9 cellular contexts compared by ENCODE assay signal in genomic region chr11:67056640-67057409, GRCh38. TPM values are rescaled to one million over a fixed set of nuclear protein-coding genes. Genes with fewer than 3 reads are reported as not detected.
DNase-seq lines count a peak whose midpoint lies in the region; ATAC-seq, FAIRE-seq and TF ChIP-seq lines count a peak whose summit lies in the region.
"Had no signal": no experiment of that assay in that cellular context is flagged by ENCODE, and none has a peak within 500 bp of the region (broad histone marks: within the 10 kb centered on the region; RNA-seq: fewer than 3 reads in every experiment).

Gene RHOD (plus strand): TSS chr11:67056847. CDS start chr11:67056903, 56 bp downstream.

- peaks cover 10% of the 10 kb centered on the region for H3K9me1 ChIP-seq in IMR-90 (ENCODE audit: insufficient read depth, low read length)

- peak within 1 kb of the TSS; percentile 88 for H3K4ac ChIP-seq in IMR-90 (ENCODE audit: low read depth, low read length)

- peak within 1 kb of the TSS; percentile 72 for H4K5ac ChIP-seq in IMR-90 (ENCODE audit: low read depth, low read length)

- 0 out of 4 replicates have a peak, but pooled peaks cover 0 to 12% of the 10 kb centered on the region in 2 experiments for H3K79me1 ChIP-seq in IMR-90 (ENCODE audit: low read depth in 1 of 2, low read length in 2 of 2)

- H3K9ac ChIP-seq in IMR-90 (ENCODE audit: low read depth, low read length): peak within 1 kb of the TSS; percentile 50

- peak within 1 kb of the TSS; percentile 79 for H2AK9ac ChIP-seq in IMR-90 (replicated peaks; ENCODE audit: low read depth, low read length, poor library complexity)

- TF ChIP-seq CTCF in 22Rv1 (IDR thresholded peaks at IDR 0.05) (no peak), IMR-90 (conservative IDR thresholded peaks at IDR 0.05; ENCODE audit: low read depth, low read length) (no peak), gastrocnemius medialis (IDR thresholded peaks at IDR 0.05 in 4 of 5, conservative IDR thresholded peaks at IDR 0.05 in 1 of 5) (no peak)

- H3K4me3 ChIP-seq in IMR-90 (ENCODE audit: insufficient read depth, low read depth, low read length): peak within 1 kb of the TSS; percentile 54
- peak within 1 kb of the TSS; percentile 40 to 59 (median 52) for H3K4me3 ChIP-seq in gastrocnemius medialis

- peak within 1 kb of the TSS; percentile 94 for H2AFZ ChIP-seq in IMR-90 (replicated peaks; ENCODE audit: low read length, poor library complexity)

- H3K36me3 Mint-ChIP-seq in activated naive CD8-positive, alpha-beta T cell treated with anti-CD3 and anti-CD28 coated beads for 36 hours: no peaks in the 10 kb centered on the region

- POLR2A ChIA-PET in IMR-90 (lab: Charles Lee; ENCODE audit: unreplicated experiment): no interaction called here

- 22% methylated on average over 31 of the region's 69 CpGs; no CpG with 5 or more reads in 1 of the 2 experiments for WGBS in IMR-90 (ENCODE audit: extremely low coverage in 2 of 2, insufficient read length in 1 of 2), 2 experiments

- peaks cover 6% of the 10 kb centered on the region for H3K27me3 Mint-ChIP-seq in activated naive CD8-positive, alpha-beta T cell treated with anti-CD3 and anti-CD28 coated beads for 36 hours

- H3K27ac Mint-ChIP-seq in activated naive CD8-positive, alpha-beta T cell treated with anti-CD3 and anti-CD28 coated beads for 36 hours: no peak within 1 kb of the TSS

- H4K8ac ChIP-seq in IMR-90 (ENCODE audit: low read depth in 2 of 2, low read length in 2 of 2): peak within 1 kb of the TSS; percentile 68 to 91; a peak in 2 of 4 replicates

- no peak within 1 kb of the TSS for H2BK5ac ChIP-seq in IMR-90 (ENCODE audit: low read depth, low read length, poor library complexity, severe bottlenecking)

- no peak within 1 kb of the TSS; the same call in 1 of the 2 replicates for H3K56ac ChIP-seq in IMR-90 (ENCODE audit: extremely low read depth, insufficient read depth, low read length)

- H3K4me1 ChIP-seq in IMR-90 (ENCODE audit: control insufficient read depth, insufficient read depth, low read length) (peaks cover 22% of the 10 kb centered on the region), gastrocnemius medialis (peaks cover 14 to 28% of the 10 kb centered on the region in 2 donors)

- TF ChIP-seq POLR2A in IMR-90 (IDR thresholded peaks at IDR 0.05; ENCODE audit: low read depth, low read length) (no peak), gastrocnemius medialis (IDR thresholded peaks at IDR 0.05) (peak in 1 of 2 donors; percentile 54)

- in situ Hi-C loops in IMR-90 (cut with MboI; ENCODE audit: low sequenced_read_pairs): no loop called here
- in situ Hi-C loops in gastrocnemius medialis (cut with MboI; ENCODE audit: low sequenced_read_pairs in 4 of 4): no loop called here

- peak within 1 kb of the TSS; percentile 66; the same call in 1 of the 2 replicates for H3K23ac ChIP-seq in IMR-90 (ENCODE audit: low read depth, low read length)

- no peaks in the 10 kb centered on the region; the same call in 1 of the 2 replicates for H4K20me1 ChIP-seq in IMR-90 (ENCODE audit: insufficient read depth, low read length)

- H3K4me3 Mint-ChIP-seq in activated naive CD8-positive, alpha-beta T cell treated with anti-CD3 and anti-CD28 coated beads for 36 hours: peak within 1 kb of the TSS; percentile 79

- H3K27ac ChIP-seq in 22Rv1: peak within 1 kb of the TSS; percentile 85
- H3K27ac ChIP-seq in IMR-90 (ENCODE audit: insufficient read depth, low read length): peak within 1 kb of the TSS; percentile 34; the same call in 1 of the 2 replicates
- peak within 1 kb of the TSS; percentile 64 to 90 (median 84) for H3K27ac ChIP-seq in gastrocnemius medialis

- peak within 1 kb of the TSS; percentile 40; the same call in 1 of the 2 replicates for H3K18ac ChIP-seq in IMR-90 (ENCODE audit: low read depth, low read length)

- peak within 1 kb of the TSS; percentile 22 for H2BK20ac ChIP-seq in IMR-90 (ENCODE audit: low read depth, low read length)

- 0 out of 3 replicates have a peak within 1 kb of the TSS, but pooled peaks have one; percentile 43 for H2BK15ac ChIP-seq in IMR-90 (ENCODE audit: low read depth, low read length)

- H3K4me2 ChIP-seq in IMR-90 (ENCODE audit: low read depth, low read length): peak within 1 kb of the TSS; percentile 79

- dilution Hi-C loops in IMR-90 (cut with HindIII; ENCODE audit: low sequenced_read_pairs, unreplicated experiment): no loop called here

- FAIRE-seq in urothelium cell line (lab: Jason Lieb, UNC): no peak

- H3K27me3 ChIP-seq in IMR-90 (ENCODE audit: control insufficient read depth, insufficient read depth, low read length) (no peaks in the 10 kb centered on the region), gastrocnemius medialis (no peaks in the 10 kb centered on the region)

- H2BK120ac ChIP-seq in IMR-90 (ENCODE audit: low read depth, low read length): peak within 1 kb of the TSS; percentile 60

- H3K36me3 ChIP-seq in IMR-90 (ENCODE audit: control insufficient read depth, insufficient read depth, low read length): no peaks in the 10 kb centered on the region
- no peaks in the 10 kb centered on the region for H3K36me3 ChIP-seq in gastrocnemius medialis

- intact Hi-C loops in IMR-90 (cut with micrococcal nuclease) (no loop called here), left ventricle myocardium superior (cut with micrococcal nuclease) (no loop called here), gastrocnemius medialis (cut with DNase I; ENCODE audit: low total_unique reads) (no loop called here)

- BruUV-seq in IMR-90 (replicated peaks; lab: Mats Ljungman, UMichigan): no TSS peak

- peak within 1 kb of the TSS; percentile 47; the same call in 1 of the 2 replicates for H4K91ac ChIP-seq in IMR-90 (ENCODE audit: insufficient read depth, low read depth, low read length)

- no peak for DNase-seq in IMR-90
- peak; percentile 47 for DNase-seq in activated naive CD8-positive, alpha-beta T cell treated with anti-CD3 and anti-CD28 coated beads for 36 hours
- DNase-seq in left ventricle myocardium superior: peak; percentile 76
- DNase-seq in gastrocnemius medialis: no peak
- DNase-seq in SIG-M5 (lab: John Stamatoyannopoulos, UW): no peak
- DNase-seq in urothelium cell line (ENCODE audit: low spot score): no peak

- H2AK5ac ChIP-seq in IMR-90 (ENCODE audit: low read depth, low read length): peak within 1 kb of the TSS; percentile 75

- CTCF ChIA-PET in IMR-90 (lab: Yijun Ruan, JAX): no interaction called here

- H3K14ac ChIP-seq in IMR-90 (replicated peaks; ENCODE audit: low read depth, low read length): peak within 1 kb of the TSS; percentile 77; the same call in 1 of the 2 replicates

- peaks cover 8% of the 10 kb centered on the region for H3K4me1 Mint-ChIP-seq in activated naive CD8-positive, alpha-beta T cell treated with anti-CD3 and anti-CD28 coated beads for 36 hours

- ATAC-seq in IMR-90 (ENCODE audit: low read depth): peak; percentile 57
- peak; percentile 67 for ATAC-seq in left ventricle myocardium superior
- ATAC-seq in gastrocnemius medialis: peak in 1 of 2 donors; percentile 23
- ATAC-seq in HG03196 (IDR thresholded peaks at IDR 0.05; ENCODE audit: unreplicated experiment): no peak

- H3K9me3 ChIP-seq in IMR-90 (ENCODE audit: control insufficient read depth, insufficient read depth, low read length): no peaks in the 10 kb centered on the region
- no peaks in the 10 kb centered on the region for H3K9me3 ChIP-seq in gastrocnemius medialis

- TF ChIP-seq RAD21 in IMR-90 (IDR thresholded peaks at IDR 0.05; ENCODE audit: low read length): no peak

- H3K9me3 Mint-ChIP-seq in activated naive CD8-positive, alpha-beta T cell treated with anti-CD3 and anti-CD28 coated beads for 36 hours: no peaks in the 10 kb centered on the region

TF ChIP-seq in IMR-90, 13 proteins besides CTCF, POLR2A, EP300 and RAD21:
- TF ChIP-seq CEBPB (IDR thresholded peaks at IDR 0.05; ENCODE audit: low read depth, low read length) (no peak), CHD1 (IDR thresholded peaks at IDR 0.05; ENCODE audit: low read depth, low read length) (no peak), NFE2L2 (IDR thresholded peaks at IDR 0.05; ENCODE audit: low read depth, low read length) (no peak), MXI1 (IDR thresholded peaks at IDR 0.05; ENCODE audit: borderline replicate concordance, low read depth, low read length) (no peak), MAZ (IDR thresholded peaks at IDR 0.05; ENCODE audit: borderline replicate concordance, low read depth, low read length) (no peak), ELK1 (IDR thresholded peaks at IDR 0.05; ENCODE audit: borderline replicate concordance, low read depth, low read length) (no peak), RCOR1 (IDR thresholded peaks at IDR 0.05; ENCODE audit: insufficient replicate concordance, low read length) (no peak)
- TF ChIP-seq, protein P1, sequence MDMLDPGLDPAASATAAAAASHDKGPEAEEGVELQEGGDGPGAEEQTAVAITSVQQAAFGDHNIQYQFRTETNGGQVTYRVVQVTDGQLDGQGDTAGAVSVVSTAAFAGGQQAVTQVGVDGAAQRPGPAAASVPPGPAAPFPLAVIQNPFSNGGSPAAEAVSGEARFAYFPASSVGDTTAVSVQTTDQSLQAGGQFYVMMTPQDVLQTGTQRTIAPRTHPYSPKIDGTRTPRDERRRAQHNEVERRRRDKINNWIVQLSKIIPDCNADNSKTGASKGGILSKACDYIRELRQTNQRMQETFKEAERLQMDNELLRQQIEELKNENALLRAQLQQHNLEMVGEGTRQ (IDR thresholded peaks at IDR 0.05; ENCODE audit: low read depth, low read length): no peak

RNA-seq across cellular contexts. Expression of gene RHOD, which starts in this region (rescaled TPM):
- 4.7 and 5.3 TPM in 2 replicates for total RNA-seq in IMR-90 (2012; rRNA removed)
- 10.9 and 13.4 TPM in 2 replicates for polyA plus RNA-seq in IMR-90 (2012; rRNA removed)
- polyA plus RNA-seq in IMR-90 (2012; cell fraction: cytosol; rRNA removed): 17.8 and 23.1 TPM in 2 replicates
- polyA plus RNA-seq in IMR-90 (2012; cell fraction: nucleus; rRNA removed; ENCODE audit: low replicate concordance): 5.5 and 8.8 TPM in 2 replicates
- under 1 TPM; 0.50 to 0.78 TPM for total RNA-seq in activated naive CD8-positive, alpha-beta T cell treated with anti-CD3 and anti-CD28 coated beads for 36 hours
- total RNA-seq in left ventricle myocardium superior: 67.6 TPM
- total RNA-seq in gastrocnemius medialis: 10 to 100 TPM; 18.9 to 87.0 (median 24.4) TPM
- total RNA-seq: Daoy had no signal

Comparison
In these comparisons a context has a peak if more than half of its experiments do, and no peak if none do; other contexts are left out.
1. Peak in DNase-seq in activated naive CD8-positive, alpha-beta T cell treated with anti-CD3 and anti-CD28 coated beads for 36 hours; RNA of the gene not detected or under 1 TPM.
2. H3K27ac ChIP-seq: peak in every context shown above with its lines; median percentile 85 in 22Rv1; 84 in gastrocnemius medialis; 34 in IMR-90.